1 cellular context compared by ENCODE assay signal in genomic region chr5:79535477-79536192, GRCh38.
TF ChIP-seq lines count a peak whose summit lies in the region.

No MANE protein-coding gene starts in this region.

TF ChIP-seq in H1, 55 proteins besides CTCF, POLR2A, EP300 and RAD21 (continued from another document):
- TF ChIP-seq CBX8 (IDR thresholded peaks at IDR 0.05; ENCODE audit: borderline replicate concordance, low read depth, low read length) (no peak), KDM4A (IDR thresholded peaks at IDR 0.05; ENCODE audit: low read depth, low read length, severe bottlenecking) (no peak), TAF7 (optimal IDR thresholded peaks at IDR 0.05; ENCODE audit: borderline replicate concordance, low read depth, low read length) (no peak), SIRT6 (IDR thresholded peaks at IDR 0.05; ENCODE audit: low read length) (no peak), BACH1 (IDR thresholded peaks at IDR 0.05; ENCODE audit: low read length) (no peak), YY1 (IDR thresholded peaks at IDR 0.05; ENCODE audit: low read depth, low read length) (no peak), HDAC2 (IDR thresholded peaks at IDR 0.05; ENCODE audit: borderline replicate concordance in 1 of 2, low read depth in 2 of 2, low read length in 2 of 2) (no peak), SIX5 (IDR thresholded peaks at IDR 0.05; ENCODE audit: low read depth, low read length) (no peak), ASH2L (IDR thresholded peaks at IDR 0.05; ENCODE audit: low read length) (no peak)
- TF ChIP-seq, protein P1, sequence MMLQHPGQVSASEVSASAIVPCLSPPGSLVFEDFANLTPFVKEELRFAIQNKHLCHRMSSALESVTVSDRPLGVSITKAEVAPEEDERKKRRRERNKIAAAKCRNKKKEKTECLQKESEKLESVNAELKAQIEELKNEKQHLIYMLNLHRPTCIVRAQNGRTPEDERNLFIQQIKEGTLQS (IDR thresholded peaks at IDR 0.05; ENCODE audit: insufficient read depth, low read depth, low read length) = no peak
